10 cellular contexts compared by ENCODE assay signal in genomic region chr4:168630445-168631187, GRCh38.
DNase-seq lines count a peak whose midpoint lies in the region; ATAC-seq and TF ChIP-seq lines count a peak whose summit lies in the region.
"Had no signal": no experiment of that assay in that cellular context is flagged by ENCODE, and none has a peak within 500 bp of the region (broad histone marks: within the 10 kb centered on the region; RNA-seq: fewer than 3 reads in every experiment).

No MANE protein-coding gene starts in this region.

- H3K27ac ChIP-seq in brain microvascular endothelial cell (peak overlapping the region; percentile 69), transverse colon (peak overlapping the region; percentile 31 to 86 (median 84))
- H3K27ac ChIP-seq in CD8-positive, alpha-beta memory T cell (ENCODE audit: low read depth, low read length) = no peak overlapping the region

- peaks cover 0 to 20% (median 4%) of the 10 kb centered on the region in 4 donors for H3K4me1 ChIP-seq in transverse colon
- no peaks in the 10 kb centered on the region for H3K4me1 ChIP-seq in CD8-positive, alpha-beta memory T cell (ENCODE audit: insufficient read depth, low read length)

- H3K27me3 ChIP-seq in brain microvascular endothelial cell (replicated peaks) = no peaks in the 10 kb centered on the region
- peaks cover 5% of the 10 kb centered on the region for H3K27me3 ChIP-seq in transverse colon
- peaks cover 5% of the 10 kb centered on the region for H3K27me3 ChIP-seq in CD8-positive, alpha-beta memory T cell (ENCODE audit: insufficient read depth, low read length, poor library complexity, severe bottlenecking)

- no peaks in the 10 kb centered on the region for H3K36me3 Mint-ChIP-seq in activated CD4-positive, alpha-beta T cell treated with anti-CD3 and anti-CD28 coated beads, Interleukin-2, amount 10 ng/mL, durations not matched to agents 24 days and 14 days (ENCODE audit: low read depth)
- H3K36me3 Mint-ChIP-seq in CD8-positive, alpha-beta memory T cell = no peaks in the 10 kb centered on the region

- H3K4me3 ChIP-seq in brain microvascular endothelial cell (ENCODE audit: low read depth, low read length) = peak overlapping the region; percentile 80
- H3K4me3 ChIP-seq in transverse colon = peak overlapping the region in 1 of 4 donors; percentile 70
- H3K4me3 ChIP-seq in CD8-positive, alpha-beta memory T cell (ENCODE audit: low read length) = no peak overlapping the region

- intact Hi-C loops in activated CD4-positive, alpha-beta T cell treated with anti-CD3 and anti-CD28 coated beads, Interleukin-2, amount 10 ng/mL, durations not matched to agents 24 days and 14 days (cut with micrococcal nuclease) = no loop called here
- intact Hi-C loops in transverse colon (cut with DNase I; ENCODE audit: low total_unique reads) = loop anchor here (2.0 kb wide), 1 partner anchor 46 kb away; no protein-coding TSS in a partner anchor

- no peak for TF ChIP-seq POLR2A in transverse colon (IDR thresholded peaks at IDR 0.05)

- TF ChIP-seq CTCF in brain microvascular endothelial cell (IDR thresholded peaks at IDR 0.05; ENCODE audit: low read depth, low read length, missing control alignments) (no peak), transverse colon (IDR thresholded peaks at IDR 0.05) (no peak)

- no peak overlapping the region for H3K27ac Mint-ChIP-seq in activated CD4-positive, alpha-beta T cell treated with anti-CD3 and anti-CD28 coated beads, Interleukin-2, amount 10 ng/mL, durations not matched to agents 24 days and 14 days
- H3K27ac Mint-ChIP-seq in CD8-positive, alpha-beta memory T cell = no peak overlapping the region
- H3K27ac Mint-ChIP-seq: activated CD8-positive, alpha-beta T cell treated with anti-CD3 and anti-CD28 coated beads for 36 hours had no signal

- H3K4me1 Mint-ChIP-seq in activated CD4-positive, alpha-beta T cell treated with anti-CD3 and anti-CD28 coated beads, Interleukin-2, amount 10 ng/mL, durations not matched to agents 24 days and 14 days = peaks cover 6% of the 10 kb centered on the region
- H3K4me1 Mint-ChIP-seq in CD8-positive, alpha-beta memory T cell = peaks cover 6 to 17% (median 11%) of the 10 kb centered on the region in 3 donors

- no peak for DNase-seq in activated CD4-positive, alpha-beta T cell treated with anti-CD3 and anti-CD28 coated beads, Interleukin-2, amount 10 ng/mL, durations not matched to agents 24 days and 14 days
- DNase-seq in activated CD4-positive, alpha-beta T cell treated with anti-CD3 and anti-CD28 coated beads for 1 hour = no peak
- DNase-seq in brain microvascular endothelial cell (peak; percentile 79), kidney glomerular epithelial cell (lab: John Stamatoyannopoulos, UW) (peak; percentile 83), transverse colon (no peak), NCI-H2227 (lab: John Stamatoyannopoulos, UW; ENCODE audit: unreplicated experiment) (no peak)
- no peak for DNase-seq in CD8-positive, alpha-beta memory T cell
- DNase-seq: MV-4-11 had no signal

- H3K4me3 Mint-ChIP-seq in activated CD4-positive, alpha-beta T cell treated with anti-CD3 and anti-CD28 coated beads, Interleukin-2, amount 10 ng/mL, durations not matched to agents 24 days and 14 days = peak overlapping the region; percentile 11
- no peak overlapping the region for H3K4me3 Mint-ChIP-seq in CD8-positive, alpha-beta memory T cell

- H3K9me3 Mint-ChIP-seq in activated CD4-positive, alpha-beta T cell treated with anti-CD3 and anti-CD28 coated beads, Interleukin-2, amount 10 ng/mL, durations not matched to agents 24 days and 14 days = no peaks in the 10 kb centered on the region
- peaks cover 0 to 4% (median 0%) of the 10 kb centered on the region in 5 donors for H3K9me3 Mint-ChIP-seq in CD8-positive, alpha-beta memory T cell
- H3K9me3 Mint-ChIP-seq: activated CD8-positive, alpha-beta T cell treated with anti-CD3 and anti-CD28 coated beads for 36 hours had no signal

- ATAC-seq in HG02870 (IDR thresholded peaks at IDR 0.05; ENCODE audit: unreplicated experiment) = no peak
- ATAC-seq: activated CD8-positive, alpha-beta T cell treated with anti-CD3 and anti-CD28 coated beads for 36 hours had no signal

- in situ Hi-C loops in brain microvascular endothelial cell (cut with HindIII; ENCODE audit: low pct_ligation_motif_present, low sequenced_read_pairs) (no loop called here), transverse colon (cut with MboI; ENCODE audit: low pct_ligation_motif_present in 1 of 4, low pct_unique_long_range_greater_than_20kb in 1 of 4, low sequenced_read_pairs in 3 of 4) (no loop called here)

- H3K36me3 ChIP-seq in brain microvascular endothelial cell (replicated peaks) (no peaks in the 10 kb centered on the region), transverse colon (no peaks in the 10 kb centered on the region)
- H3K36me3 ChIP-seq in CD8-positive, alpha-beta memory T cell (ENCODE audit: insufficient read depth, low read length) = no peaks in the 10 kb centered on the region

- 64 to 71% methylated on average over 12 of the region's 12 CpGs for WGBS in transverse colon (ENCODE audit: low coverage in 1 of 2), 2 donors

- H3K9me3 ChIP-seq in transverse colon = no peaks in the 10 kb centered on the region
- H3K9me3 ChIP-seq in CD8-positive, alpha-beta memory T cell (ENCODE audit: low read length) = no peaks in the 10 kb centered on the region

- TF ChIP-seq EP300 in transverse colon (IDR thresholded peaks at IDR 0.05; ENCODE audit: low read depth) = no peak

- POLR2A ChIA-PET in CD8-positive, alpha-beta memory T cell (lab: Charles Lee) = no interaction called here

- CTCF ChIA-PET in CD8-positive, alpha-beta memory T cell (lab: Charles Lee) = no interaction called here

- H3K27me3 Mint-ChIP-seq in activated CD4-positive, alpha-beta T cell treated with anti-CD3 and anti-CD28 coated beads, Interleukin-2, amount 10 ng/mL, durations not matched to agents 24 days and 14 days = peaks cover 67% of the 10 kb centered on the region
- H3K27me3 Mint-ChIP-seq in CD8-positive, alpha-beta memory T cell = peaks cover 43 to 65% of the 10 kb centered on the region in 2 donors

Comparison
In these comparisons a context has a peak if more than half of its experiments do, and no peak if none do; other contexts are left out.
1. DNase-seq: peak in brain microvascular endothelial cell (single experiment) and kidney glomerular epithelial cell (single experiment); none in activated CD4-positive, alpha-beta T cell treated with anti-CD3 and anti-CD28 coated beads, Interleukin-2, amount 10 ng/mL, durations not matched to agents 24 days and 14 days (single experiment), activated CD4-positive, alpha-beta T cell treated with anti-CD3 and anti-CD28 coated beads for 1 hour (single experiment), transverse colon (single experiment), NCI-H2227 (single experiment) and CD8-positive, alpha-beta memory T cell (0 of 5).